Comparison of ENCODE assay signal across 8 cellular contexts in the genomic region with DNA sequence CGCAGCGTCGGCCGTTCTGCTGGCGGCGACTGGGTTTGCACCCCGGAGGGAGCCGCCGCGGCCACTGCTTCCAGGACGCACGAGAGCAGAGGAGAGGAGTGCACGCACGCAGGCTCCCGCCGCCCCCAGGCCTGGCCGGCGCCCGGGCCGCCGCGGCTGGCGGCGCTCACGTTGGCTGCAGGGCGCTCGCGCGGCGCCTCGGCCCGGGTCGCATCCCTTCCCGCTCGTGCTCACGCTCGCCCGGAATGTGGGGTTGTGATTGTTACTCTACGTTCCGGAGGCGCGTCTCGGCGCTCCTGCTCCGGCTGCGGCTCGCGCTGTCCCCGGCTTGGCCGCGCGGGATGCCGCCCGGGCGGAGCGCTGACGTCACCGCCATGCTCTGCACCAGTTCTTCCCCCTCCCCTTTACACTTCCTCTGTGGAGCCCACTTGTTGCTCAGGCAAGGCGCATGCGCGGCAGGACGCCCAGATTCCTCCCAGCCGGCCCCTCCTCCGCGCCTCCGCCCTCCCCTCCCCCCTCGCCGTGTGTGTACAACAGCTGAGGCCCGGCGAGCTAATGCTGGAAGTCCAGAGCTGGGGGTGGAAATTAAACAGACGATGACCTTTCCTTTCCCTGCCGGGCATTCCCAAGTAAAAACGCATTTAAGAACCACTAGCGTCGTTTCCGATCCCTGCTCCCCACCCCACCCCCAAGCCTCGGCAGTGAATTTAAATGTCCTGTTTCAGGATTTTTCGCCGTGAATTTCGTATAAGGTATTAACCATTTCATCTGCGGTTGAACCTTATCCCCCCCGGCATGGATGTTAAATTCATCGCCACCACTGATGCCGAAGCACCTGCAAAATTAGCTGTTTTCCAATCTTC.
DNase-seq lines count a peak whose midpoint lies in the region; ATAC-seq and TF ChIP-seq lines count a peak whose summit lies in the region.

A gene (minus strand): TSS at position 325 of the 863 bp plus-strand sequence. CDS start 916 bp downstream, outside the sequence.

- peak; percentile 91 for TF ChIP-seq POLR2A in GM19099 (IDR thresholded peaks at IDR 0.05; ENCODE audit: extremely low read depth, insufficient read length, low read depth)

- DNase-seq in AML-193 (lab: John Stamatoyannopoulos, UW) (peak; percentile 89 to 93), NCI-H446 treated with DMSO at 0.1 percent for 48 hours (lab: John Stamatoyannopoulos, UW) (peak; percentile 87), iris pigment epithelial cell (ENCODE audit: low read depth) (peak; percentile 97)
- DNase-seq in activated CD4-positive, CD25-positive, alpha-beta regulatory T cell treated with anti-CD3 and anti-CD28 coated beads, Interleukin-2, amount 50 U/mL, for 16 hours (ENCODE audit: low read depth, low spot score) = peak; percentile 88
- DNase-seq in central memory CD4-positive, alpha-beta T cell = peak; percentile 95
- DNase-seq in stimulated activated CD4-positive, alpha-beta T cell treated with anti-CD3 and anti-CD28 coated beads, Interleukin-12 subunit alpha, Interleukin-12 subunit beta, amount 100 ng/mL, for 4 hours = peak; percentile 94

- peak; percentile 75 for ATAC-seq in HG03378 (IDR thresholded peaks at IDR 0.05; ENCODE audit: unreplicated experiment)

Comparison
In these comparisons a context has a peak if more than half of its experiments do, and no peak if none do; other contexts are left out.
1. Peak in every context shown above with its lines: DNase-seq and ATAC-seq.